1 cellular context compared by ENCODE assay signal in the genomic region with DNA sequence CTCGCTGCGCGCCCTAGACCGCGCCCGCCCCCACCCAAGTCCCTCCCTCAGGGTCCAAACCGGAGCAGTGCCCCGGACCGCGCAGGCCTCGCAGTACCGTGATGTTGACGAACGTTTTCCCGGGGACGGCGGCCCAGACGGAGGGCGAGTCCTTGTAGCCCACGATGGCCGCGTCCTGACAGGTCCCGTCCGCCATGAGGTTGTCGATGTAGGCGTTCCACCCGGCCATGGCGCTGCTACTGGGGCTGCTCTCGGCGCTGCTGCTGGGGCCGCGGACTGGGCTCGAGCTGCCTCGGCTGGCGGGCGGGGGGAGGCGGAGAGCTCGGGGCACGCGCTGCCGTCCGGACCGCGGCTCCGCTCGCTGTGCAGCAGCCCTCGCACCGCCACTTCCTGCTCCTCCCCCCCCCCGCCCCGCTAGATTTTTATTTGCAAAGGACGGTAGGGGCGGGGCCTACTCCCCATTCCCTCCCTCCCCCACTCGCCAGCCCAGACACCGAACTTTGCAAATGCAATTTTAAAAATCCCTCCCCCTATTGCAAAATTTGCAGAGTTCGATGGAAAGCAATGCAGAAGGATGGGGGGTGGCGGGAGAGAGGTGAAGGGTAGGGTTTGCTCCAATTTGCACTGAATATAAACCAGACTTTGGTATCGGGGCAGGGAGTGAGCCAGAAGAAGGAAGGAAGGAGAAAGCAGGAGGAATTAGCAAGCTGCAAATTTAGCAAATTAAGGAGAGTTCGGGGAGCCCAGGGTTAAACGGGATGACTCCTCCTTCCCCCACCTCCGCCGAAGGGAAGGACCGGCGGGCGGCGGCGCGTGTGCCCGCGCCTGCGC.
TF ChIP-seq lines count a peak whose summit lies in the region.

TSS of gene PFN1 (minus strand) at position 365 of the 831 bp plus-strand sequence. CDS start at position 229, 136 bp downstream.

TF ChIP-seq in A549, 52 proteins besides CTCF, POLR2A, EP300 and RAD21 (continued from another document):
- TF ChIP-seq JUN (IDR thresholded peaks at IDR 0.05) (peak; percentile 78 to 99), HOXB13 (CRISPR knock-in tag; IDR thresholded peaks at IDR 0.05; ENCODE audit: low read depth) (no peak), HOXB5 (CRISPR knock-in tag; IDR thresholded peaks at IDR 0.05) (0 out of 2 replicates have a peak, but pooled peaks have one; percentile 16), SREBF2 (IDR thresholded peaks at IDR 0.05) (no peak), PHF8 (IDR thresholded peaks at IDR 0.05; ENCODE audit: borderline replicate concordance, low read depth) (peak; percentile 95)
- TF ChIP-seq, protein P1, sequence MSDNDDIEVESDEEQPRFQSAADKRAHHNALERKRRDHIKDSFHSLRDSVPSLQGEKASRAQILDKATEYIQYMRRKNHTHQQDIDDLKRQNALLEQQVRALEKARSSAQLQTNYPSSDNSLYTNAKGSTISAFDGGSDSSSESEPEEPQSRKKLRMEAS (IDR thresholded peaks at IDR 0.05): peak; percentile 52
- TF ChIP-seq, protein P2, sequence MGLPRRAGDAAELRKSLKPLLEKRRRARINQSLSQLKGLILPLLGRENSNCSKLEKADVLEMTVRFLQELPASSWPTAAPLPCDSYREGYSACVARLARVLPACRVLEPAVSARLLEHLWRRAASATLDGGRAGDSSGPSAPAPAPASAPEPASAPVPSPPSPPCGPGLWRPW (IDR thresholded peaks at IDR 0.05): peak; percentile 47; the same call in 1 of the 2 replicates
